In genomic region chr1:80776286-80776685, GRCh38 we compare ENCODE assay signal across 17 cellular contexts.
A peak's percentile ranks its signal among the peaks of the same experiment; 100 is the strongest.
DNase-seq lines count a peak whose midpoint lies in the region; ATAC-seq, FAIRE-seq and TF ChIP-seq lines count a peak whose summit lies in the region.
"Had no signal": no experiment of that assay in that cellular context is flagged by ENCODE, and none has a peak within 500 bp of the region (broad histone marks: within the 10 kb centered on the region; RNA-seq: fewer than 3 reads in every experiment).

No MANE protein-coding gene starts in this region.

- H3K9me3 ChIP-seq in small intestine (ENCODE audit: control insufficient read depth, low read depth) (no peaks in the 10 kb centered on the region), spleen (peaks cover 0 to 11% (median 0%) of the 10 kb centered on the region in 8 donors), heart right ventricle (peaks cover 0 to 3% (median 0%) of the 10 kb centered on the region in 11 donors)
- H3K9me3 ChIP-seq: HAP-1 had no signal

- no peaks in the 10 kb centered on the region for H3K27me3 ChIP-seq in small intestine (ENCODE audit: control insufficient read depth in 2 of 2, insufficient read depth in 2 of 2, low read length in 2 of 2)
- no peaks in the 10 kb centered on the region for H3K27me3 ChIP-seq in spleen (replicated peaks in 1 of 7)
- H3K27me3 ChIP-seq in heart right ventricle: no peaks in the 10 kb centered on the region

- DNase-seq in LNCaP clone FGC (ENCODE audit: low read depth) (peak; percentile 49), NCI-H146 treated with DMSO at 0.1 percent for 48 hours (lab: John Stamatoyannopoulos, UW; ENCODE audit: unreplicated experiment) (peak; percentile 32), epithelial cell of esophagus (ENCODE audit: low read depth) (peak; percentile 13), small intestine (peak; percentile 73), spleen (no peak), heart right ventricle (no peak)
- DNase-seq: C1 segment of cervical spinal cord; Calu3; CD4-positive, alpha-beta memory T cell; COR-L47; DND-41; GOT3; HFFc6 had no signal

- no peaks in the 10 kb centered on the region for H3K36me3 ChIP-seq in small intestine (ENCODE audit: control insufficient read depth in 2 of 2, insufficient read depth in 2 of 2, low read length in 2 of 2)
- H3K36me3 ChIP-seq in spleen: no peaks in the 10 kb centered on the region
- no peaks in the 10 kb centered on the region for H3K36me3 ChIP-seq in heart right ventricle
- H3K36me3 ChIP-seq: HAP-1 had no signal

- no peak for TF ChIP-seq POLR2A in spleen (IDR thresholded peaks at IDR 0.05)

- intact Hi-C loops in spleen (cut with DNase I; ENCODE audit: low total_unique reads) (no loop called here), heart right ventricle (cut with DNase I) (no loop called here)

- H3K27ac ChIP-seq in small intestine (ENCODE audit: low read depth in 1 of 2, low read length in 1 of 2) (no peak overlapping the region), spleen (no peak overlapping the region), heart right ventricle (no peak overlapping the region)

- 11 to 56% (median 34%) methylated on average over 2 of the region's 2 CpGs for WGBS in small intestine, 3 donors
- 72 to 90% (median 86%) methylated on average over 2 of the region's 2 CpGs for WGBS in spleen, 5 donors
- WGBS in heart right ventricle, 2 donors: 80 to 81% methylated on average over 2 of the region's 2 CpGs

- ATAC-seq in HG02884 (IDR thresholded peaks at IDR 0.05; ENCODE audit: unreplicated experiment) (no peak), heart right ventricle (no peak)

- H3K4me3 ChIP-seq in LNCaP clone FGC (ENCODE audit: low read depth, low read length): no peak overlapping the region
- no peak overlapping the region for H3K4me3 ChIP-seq in epithelial cell of esophagus (ENCODE audit: low read length)
- H3K4me3 ChIP-seq in small intestine (ENCODE audit: low read depth in 1 of 2, low read length in 2 of 2): no peak overlapping the region
- no peak overlapping the region for H3K4me3 ChIP-seq in spleen
- H3K4me3 ChIP-seq in heart right ventricle: no peak overlapping the region
- H3K4me3 ChIP-seq: HAP-1 had no signal

- H3K4me1 ChIP-seq in small intestine (ENCODE audit: control insufficient read depth in 2 of 2, insufficient read depth in 1 of 2, low read depth in 1 of 2, low read length in 1 of 2): no peaks in the 10 kb centered on the region
- no peaks in the 10 kb centered on the region for H3K4me1 ChIP-seq in spleen
- no peaks in the 10 kb centered on the region for H3K4me1 ChIP-seq in heart right ventricle

- no peak for FAIRE-seq in small intestine (lab: Jason Lieb, UNC)
- FAIRE-seq: GM12892, H54 had no signal

- TF ChIP-seq CTCF in LNCaP clone FGC (IDR thresholded peaks at IDR 0.05; ENCODE audit: control insufficient read depth, extremely low read depth, insufficient read depth): no peak
- no peak for TF ChIP-seq CTCF in epithelial cell of esophagus (IDR thresholded peaks at IDR 0.05; ENCODE audit: insufficient read depth, low read depth, low read length, missing control alignments)
- TF ChIP-seq CTCF in spleen (IDR thresholded peaks at IDR 0.05 in 8 of 11, conservative IDR thresholded peaks at IDR 0.05 in 3 of 11): no peak
- TF ChIP-seq CTCF in heart right ventricle (IDR thresholded peaks at IDR 0.05): no peak

Comparison
In these comparisons a context has a peak if more than half of its experiments do, and no peak if none do; other contexts are left out.
1. DNase-seq: peak in LNCaP clone FGC (single experiment), NCI-H146 treated with DMSO at 0.1 percent for 48 hours (single experiment), epithelial cell of esophagus (single experiment) and small intestine (single experiment); none in spleen (single experiment) and heart right ventricle (0 of 2).